In genomic region chr7:120554960-120555571, GRCh38 we compare ENCODE assay signal across 8 cellular contexts.
A peak's percentile ranks its signal among the peaks of the same experiment; 100 is the strongest.
DNase-seq lines count a peak whose midpoint lies in the region; FAIRE-seq and TF ChIP-seq lines count a peak whose summit lies in the region.

No MANE protein-coding gene starts in this region.

- no peaks in the 10 kb centered on the region for H3K36me3 Mint-ChIP-seq in HFFc6 (ENCODE audit: low read depth)

- no peak overlapping the region for H3K27ac Mint-ChIP-seq in HFFc6

- no peak for TF ChIP-seq POLR2A in GM12891 (IDR thresholded peaks at IDR 0.05; ENCODE audit: low read depth, low read length)

- no peak overlapping the region for H3K27ac ChIP-seq in 22Rv1

- DNase-seq in GM12891 (ENCODE audit: insufficient read length, low spot score), result no peak
- DNase-seq in HFFc6, result peak; percentile 8
- DNase-seq in M059J (ENCODE audit: low read depth), result peak; percentile 28
- peak; percentile 1 for DNase-seq in SIG-M5 (lab: John Stamatoyannopoulos, UW)
- DNase-seq in fibroblast of pulmonary artery (ENCODE audit: low read depth), result peak; percentile 72
- peak; percentile 22 for DNase-seq in retinal pigment epithelial cell (ENCODE audit: low read depth)
- DNase-seq in effector CD4-positive, alpha-beta T cell, result no peak

- no peak overlapping the region for H3K4me3 Mint-ChIP-seq in HFFc6

- no peaks in the 10 kb centered on the region for H3K4me1 Mint-ChIP-seq in HFFc6 (ENCODE audit: low read depth)

- H3K4me3 ChIP-seq in fibroblast of pulmonary artery (replicated peaks; ENCODE audit: low read depth, low read length) (no peak overlapping the region), retinal pigment epithelial cell (ENCODE audit: low read length) (no peak overlapping the region)

- peaks cover 10% of the 10 kb centered on the region for H3K9me3 Mint-ChIP-seq in HFFc6

- TF ChIP-seq CTCF in 22Rv1 (IDR thresholded peaks at IDR 0.05) (peak; percentile 95), HFFc6 (IDR thresholded peaks at IDR 0.05) (peak; percentile 77), fibroblast of pulmonary artery (IDR thresholded peaks at IDR 0.05; ENCODE audit: low read length, missing control alignments) (peak; percentile 76), retinal pigment epithelial cell (conservative IDR thresholded peaks at IDR 0.05; ENCODE audit: low read depth, low read length) (peak; percentile 81)

- FAIRE-seq in GM12891 (lab: Jason Lieb, UNC), result peak; percentile 9

- no peaks in the 10 kb centered on the region for H3K27me3 Mint-ChIP-seq in HFFc6 (ENCODE audit: insufficient read depth)

TF ChIP-seq in GM12891, 5 proteins besides CTCF, POLR2A, EP300 and RAD21:
- TF ChIP-seq SPI1 (IDR thresholded peaks at IDR 0.05; ENCODE audit: low read depth, low read length) (no peak), POLR2AphosphoS5 (IDR thresholded peaks at IDR 0.05; ENCODE audit: low read depth, low read length) (no peak), POU2F2 (IDR thresholded peaks at IDR 0.05; ENCODE audit: low read depth, low read length) (no peak), TAF1 (IDR thresholded peaks at IDR 0.05; ENCODE audit: low read depth, low read length) (no peak), PAX5 (IDR thresholded peaks at IDR 0.05; ENCODE audit: insufficient read depth, low read length, severe bottlenecking) (no peak)

Comparison
In these comparisons a context has a peak if more than half of its experiments do, and no peak if none do; other contexts are left out.
1. DNase-seq: peak in HFFc6 (single experiment), M059J (single experiment), SIG-M5 (single experiment), fibroblast of pulmonary artery (single experiment) and retinal pigment epithelial cell (single experiment); none in GM12891 (single experiment) and effector CD4-positive, alpha-beta T cell (single experiment).
2. Peak in every context shown above with its lines, with median percentiles within 50 percentile points of each other: CTCF ChIP-seq.